Comparison of ENCODE assay signal across 1 cellular context in the genomic region with DNA sequence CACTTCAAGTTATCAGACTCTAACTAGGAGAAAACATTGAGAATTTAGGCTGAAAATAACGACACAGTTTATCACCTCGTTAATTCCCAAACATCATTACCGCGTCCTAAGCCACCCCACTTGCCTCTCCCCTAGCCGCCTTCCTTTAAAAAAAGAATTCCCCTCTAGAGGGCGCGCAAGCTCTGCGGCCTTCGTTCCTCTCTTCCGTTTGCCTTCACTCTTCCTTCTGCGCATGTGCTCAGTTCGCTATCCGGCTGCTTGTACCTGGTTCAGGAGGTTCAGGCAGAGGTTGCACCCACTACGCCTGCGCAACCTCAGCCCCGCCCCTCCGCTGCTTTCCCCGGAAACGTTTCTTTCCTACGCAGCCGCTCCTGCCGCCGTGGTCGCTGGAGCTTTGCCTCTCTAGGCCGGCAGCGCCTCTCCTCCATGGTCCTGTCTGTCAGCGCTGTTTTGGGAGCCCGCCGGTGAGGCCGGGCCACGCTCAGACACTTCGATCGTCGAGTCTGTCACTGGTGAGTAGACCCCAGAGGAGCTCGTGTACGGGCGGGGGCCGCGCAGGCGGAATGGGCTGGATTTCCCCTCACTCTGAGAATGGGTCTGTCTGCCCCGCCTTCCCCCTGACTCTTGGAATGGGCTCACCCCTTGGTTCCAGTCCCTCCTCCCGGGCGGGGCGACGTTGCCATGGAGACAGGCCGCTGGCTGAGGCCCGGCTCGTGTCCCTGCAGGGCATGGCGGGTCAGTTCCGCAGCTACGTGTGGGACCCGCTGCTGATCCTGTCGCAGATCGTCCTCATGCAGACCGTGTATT.
TF ChIP-seq lines count a peak whose summit lies in the region.

A gene (plus strand): TSS at position 353 of the 807 bp plus-strand sequence. CDS start 376 bp downstream, at position 729.

TF ChIP-seq in K562, 482 proteins besides CTCF, POLR2A, EP300 and RAD21 (continued from another document and continues in another):
- TF ChIP-seq, protein P1, sequence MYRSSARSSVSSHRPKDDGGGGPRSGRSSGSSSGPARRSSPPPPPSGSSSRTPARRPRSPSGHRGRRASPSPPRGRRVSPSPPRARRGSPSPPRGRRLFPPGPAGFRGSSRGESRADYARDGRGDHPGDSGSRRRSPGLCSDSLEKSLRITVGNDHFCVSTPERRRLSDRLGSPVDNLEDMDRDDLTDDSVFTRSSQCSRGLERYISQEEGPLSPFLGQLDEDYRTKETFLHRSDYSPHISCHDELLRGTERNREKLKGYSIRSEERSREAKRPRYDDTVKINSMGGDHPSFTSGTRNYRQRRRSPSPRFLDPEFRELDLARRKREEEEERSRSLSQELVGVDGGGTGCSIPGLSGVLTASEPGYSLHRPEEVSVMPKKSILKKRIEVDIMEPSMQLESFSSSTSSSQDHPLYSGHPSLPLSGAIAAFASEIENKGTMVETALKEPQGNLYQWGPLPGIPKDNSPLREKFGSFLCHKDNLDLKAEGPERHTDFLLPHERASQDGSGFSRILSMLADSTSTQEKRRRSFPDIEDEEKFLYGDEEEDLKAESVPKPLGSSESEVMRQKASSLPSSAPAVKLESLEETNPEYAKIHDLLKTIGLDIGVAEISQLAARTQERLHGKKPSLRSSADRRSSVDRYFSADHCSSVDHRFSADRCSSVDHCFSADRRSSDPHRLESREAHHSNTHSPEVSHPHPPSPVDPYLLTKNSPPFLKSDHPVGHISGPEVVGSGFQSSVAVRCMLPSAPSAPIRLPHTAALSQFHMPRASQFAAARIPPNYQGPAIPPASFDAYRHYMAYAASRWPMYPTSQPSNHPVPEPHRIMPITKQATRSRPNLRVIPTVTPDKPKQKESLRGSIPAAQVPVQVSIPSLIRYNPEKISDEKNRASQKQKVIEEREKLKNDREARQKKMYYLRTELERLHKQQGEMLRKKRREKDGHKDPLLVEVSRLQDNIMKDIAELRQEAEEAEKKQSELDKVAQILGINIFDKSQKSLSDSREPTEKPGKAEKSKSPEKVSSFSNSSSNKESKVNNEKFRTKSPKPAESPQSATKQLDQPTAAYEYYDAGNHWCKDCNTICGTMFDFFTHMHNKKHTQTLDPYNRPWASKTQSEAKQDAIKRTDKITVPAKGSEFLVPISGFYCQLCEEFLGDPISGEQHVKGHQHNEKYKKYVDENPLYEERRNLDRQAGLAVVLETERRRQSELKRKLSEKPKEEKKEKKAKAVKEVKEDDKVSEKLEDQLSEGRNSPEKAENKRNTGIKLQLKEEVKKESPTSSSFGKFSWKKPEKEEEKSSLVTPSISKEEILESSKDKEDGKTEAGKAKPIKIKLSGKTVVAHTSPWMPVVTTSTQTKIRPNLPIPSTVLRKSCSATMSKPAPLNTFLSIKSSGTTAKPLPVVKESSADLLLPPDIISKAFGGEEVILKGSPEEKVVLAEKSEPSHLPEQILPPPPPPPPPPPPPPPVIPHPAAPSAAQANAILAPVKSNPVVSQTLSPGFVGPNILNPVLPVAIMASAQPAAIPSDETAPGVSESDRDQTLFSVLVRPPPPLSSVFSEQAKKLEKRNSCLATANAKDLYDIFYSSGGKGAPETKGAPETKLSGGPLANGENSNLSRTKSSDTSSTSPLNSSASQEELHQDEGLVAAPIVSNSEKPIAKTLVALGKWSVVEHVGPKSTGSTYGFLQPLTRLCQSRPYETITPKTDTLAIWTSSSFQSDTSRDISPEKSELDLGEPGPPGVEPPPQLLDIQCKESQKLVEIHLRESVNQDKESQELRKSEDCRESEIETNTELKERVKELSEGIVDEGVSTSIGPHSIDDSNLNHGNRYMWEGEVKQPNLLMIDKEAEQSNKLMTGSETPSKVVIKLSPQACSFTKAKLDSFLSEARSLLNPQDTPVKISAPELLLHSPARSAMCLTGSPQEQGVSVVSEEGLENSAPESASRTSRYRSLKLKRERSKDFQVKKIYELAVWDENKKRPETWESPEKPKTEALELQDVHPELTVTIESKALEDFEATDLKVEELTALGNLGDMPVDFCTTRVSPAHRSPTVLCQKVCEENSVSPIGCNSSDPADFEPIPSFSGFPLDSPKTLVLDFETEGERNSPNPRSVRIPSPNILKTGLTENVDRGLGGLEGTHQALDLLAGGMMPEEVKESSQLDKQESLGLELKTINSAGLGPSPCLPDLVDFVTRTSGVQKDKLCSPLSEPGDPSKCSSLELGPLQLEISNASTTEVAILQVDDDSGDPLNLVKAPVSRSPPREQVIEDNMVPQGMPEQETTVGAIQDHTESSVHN (IDR thresholded peaks at IDR 0.05; ENCODE audit: borderline replicate concordance in 1 of 2, low read depth in 1 of 2): no peak
- no peak for TF ChIP-seq ARHGAP35 (IDR thresholded peaks at IDR 0.05; ENCODE audit: partially characterized antibody)
- TF ChIP-seq ESRRB (CRISPR knock-in tag; IDR thresholded peaks at IDR 0.05; ENCODE audit: borderline replicate concordance): no peak
- peak; percentile 26; the same call in 1 of the 2 replicates for TF ChIP-seq EGR1 (conservative IDR thresholded peaks at IDR 0.05)
- no peak for TF ChIP-seq BRCA1 (IDR thresholded peaks at IDR 0.05)
- TF ChIP-seq BRCA1 (CRISPR knock-in tag; IDR thresholded peaks at IDR 0.05): no peak
- TF ChIP-seq MXI1 (IDR thresholded peaks at IDR 0.05; ENCODE audit: low read depth, low read length): peak; percentile 96
- no peak for TF ChIP-seq ZNF354B (CRISPR knock-in tag; IDR thresholded peaks at IDR 0.05)
- no peak for TF ChIP-seq PHB2 (IDR thresholded peaks at IDR 0.05; ENCODE audit: low read depth)
- TF ChIP-seq ATF7 (IDR thresholded peaks at IDR 0.05): peak; percentile 99
- peak; percentile 83 for TF ChIP-seq TCF7L2 (IDR thresholded peaks at IDR 0.05; ENCODE audit: low read depth, low read length)
- TF ChIP-seq CHD1 (IDR thresholded peaks at IDR 0.05; ENCODE audit: low read length): no peak
- no peak for TF ChIP-seq ZFPM2 (CRISPR knock-in tag; IDR thresholded peaks at IDR 0.05)
- TF ChIP-seq, protein P2, sequence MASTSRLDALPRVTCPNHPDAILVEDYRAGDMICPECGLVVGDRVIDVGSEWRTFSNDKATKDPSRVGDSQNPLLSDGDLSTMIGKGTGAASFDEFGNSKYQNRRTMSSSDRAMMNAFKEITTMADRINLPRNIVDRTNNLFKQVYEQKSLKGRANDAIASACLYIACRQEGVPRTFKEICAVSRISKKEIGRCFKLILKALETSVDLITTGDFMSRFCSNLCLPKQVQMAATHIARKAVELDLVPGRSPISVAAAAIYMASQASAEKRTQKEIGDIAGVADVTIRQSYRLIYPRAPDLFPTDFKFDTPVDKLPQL (IDR thresholded peaks at IDR 0.05; ENCODE audit: extremely low read depth, insufficient read length): no peak
- TF ChIP-seq, protein P3, sequence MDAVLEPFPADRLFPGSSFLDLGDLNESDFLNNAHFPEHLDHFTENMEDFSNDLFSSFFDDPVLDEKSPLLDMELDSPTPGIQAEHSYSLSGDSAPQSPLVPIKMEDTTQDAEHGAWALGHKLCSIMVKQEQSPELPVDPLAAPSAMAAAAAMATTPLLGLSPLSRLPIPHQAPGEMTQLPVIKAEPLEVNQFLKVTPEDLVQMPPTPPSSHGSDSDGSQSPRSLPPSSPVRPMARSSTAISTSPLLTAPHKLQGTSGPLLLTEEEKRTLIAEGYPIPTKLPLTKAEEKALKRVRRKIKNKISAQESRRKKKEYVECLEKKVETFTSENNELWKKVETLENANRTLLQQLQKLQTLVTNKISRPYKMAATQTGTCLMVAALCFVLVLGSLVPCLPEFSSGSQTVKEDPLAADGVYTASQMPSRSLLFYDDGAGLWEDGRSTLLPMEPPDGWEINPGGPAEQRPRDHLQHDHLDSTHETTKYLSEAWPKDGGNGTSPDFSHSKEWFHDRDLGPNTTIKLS (IDR thresholded peaks at IDR 0.05; ENCODE audit: borderline replicate concordance, low read depth): peak; percentile 97
- TF ChIP-seq, protein P4, sequence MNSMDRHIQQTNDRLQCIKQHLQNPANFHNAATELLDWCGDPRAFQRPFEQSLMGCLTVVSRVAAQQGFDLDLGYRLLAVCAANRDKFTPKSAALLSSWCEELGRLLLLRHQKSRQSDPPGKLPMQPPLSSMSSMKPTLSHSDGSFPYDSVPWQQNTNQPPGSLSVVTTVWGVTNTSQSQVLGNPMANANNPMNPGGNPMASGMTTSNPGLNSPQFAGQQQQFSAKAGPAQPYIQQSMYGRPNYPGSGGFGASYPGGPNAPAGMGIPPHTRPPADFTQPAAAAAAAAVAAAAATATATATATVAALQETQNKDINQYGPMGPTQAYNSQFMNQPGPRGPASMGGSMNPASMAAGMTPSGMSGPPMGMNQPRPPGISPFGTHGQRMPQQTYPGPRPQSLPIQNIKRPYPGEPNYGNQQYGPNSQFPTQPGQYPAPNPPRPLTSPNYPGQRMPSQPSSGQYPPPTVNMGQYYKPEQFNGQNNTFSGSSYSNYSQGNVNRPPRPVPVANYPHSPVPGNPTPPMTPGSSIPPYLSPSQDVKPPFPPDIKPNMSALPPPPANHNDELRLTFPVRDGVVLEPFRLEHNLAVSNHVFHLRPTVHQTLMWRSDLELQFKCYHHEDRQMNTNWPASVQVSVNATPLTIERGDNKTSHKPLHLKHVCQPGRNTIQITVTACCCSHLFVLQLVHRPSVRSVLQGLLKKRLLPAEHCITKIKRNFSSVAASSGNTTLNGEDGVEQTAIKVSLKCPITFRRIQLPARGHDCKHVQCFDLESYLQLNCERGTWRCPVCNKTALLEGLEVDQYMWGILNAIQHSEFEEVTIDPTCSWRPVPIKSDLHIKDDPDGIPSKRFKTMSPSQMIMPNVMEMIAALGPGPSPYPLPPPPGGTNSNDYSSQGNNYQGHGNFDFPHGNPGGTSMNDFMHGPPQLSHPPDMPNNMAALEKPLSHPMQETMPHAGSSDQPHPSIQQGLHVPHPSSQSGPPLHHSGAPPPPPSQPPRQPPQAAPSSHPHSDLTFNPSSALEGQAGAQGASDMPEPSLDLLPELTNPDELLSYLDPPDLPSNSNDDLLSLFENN (IDR thresholded peaks at IDR 0.05; ENCODE audit: low read depth in 2 of 2, low read length in 2 of 2): peak; percentile 1 to 26; a peak in 1 of 4 replicates
- TF ChIP-seq PHF20 (IDR thresholded peaks at IDR 0.05; ENCODE audit: partially characterized antibody): peak; percentile 59
- TF ChIP-seq CCNT2 (IDR thresholded peaks at IDR 0.05; ENCODE audit: borderline replicate concordance, extremely low read depth, insufficient read length, low read depth, low read length): peak; percentile 69
- TF ChIP-seq SMAD1 (IDR thresholded peaks at IDR 0.05; ENCODE audit: low read depth, low read length, partially characterized antibody): no peak
- TF ChIP-seq, protein P5, sequence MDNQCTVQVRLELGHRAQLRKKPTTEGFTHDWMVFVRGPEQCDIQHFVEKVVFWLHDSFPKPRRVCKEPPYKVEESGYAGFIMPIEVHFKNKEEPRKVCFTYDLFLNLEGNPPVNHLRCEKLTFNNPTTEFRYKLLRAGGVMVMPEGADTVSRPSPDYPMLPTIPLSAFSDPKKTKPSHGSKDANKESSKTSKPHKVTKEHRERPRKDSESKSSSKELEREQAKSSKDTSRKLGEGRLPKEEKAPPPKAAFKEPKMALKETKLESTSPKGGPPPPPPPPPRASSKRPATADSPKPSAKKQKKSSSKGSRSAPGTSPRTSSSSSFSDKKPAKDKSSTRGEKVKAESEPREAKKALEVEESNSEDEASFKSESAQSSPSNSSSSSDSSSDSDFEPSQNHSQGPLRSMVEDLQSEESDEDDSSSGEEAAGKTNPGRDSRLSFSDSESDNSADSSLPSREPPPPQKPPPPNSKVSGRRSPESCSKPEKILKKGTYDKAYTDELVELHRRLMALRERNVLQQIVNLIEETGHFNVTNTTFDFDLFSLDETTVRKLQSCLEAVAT (IDR thresholded peaks at IDR 0.05): peak in 1 of 2 experiments; percentile 9; a peak in 1 of 4 replicates
- TF ChIP-seq, protein P6, sequence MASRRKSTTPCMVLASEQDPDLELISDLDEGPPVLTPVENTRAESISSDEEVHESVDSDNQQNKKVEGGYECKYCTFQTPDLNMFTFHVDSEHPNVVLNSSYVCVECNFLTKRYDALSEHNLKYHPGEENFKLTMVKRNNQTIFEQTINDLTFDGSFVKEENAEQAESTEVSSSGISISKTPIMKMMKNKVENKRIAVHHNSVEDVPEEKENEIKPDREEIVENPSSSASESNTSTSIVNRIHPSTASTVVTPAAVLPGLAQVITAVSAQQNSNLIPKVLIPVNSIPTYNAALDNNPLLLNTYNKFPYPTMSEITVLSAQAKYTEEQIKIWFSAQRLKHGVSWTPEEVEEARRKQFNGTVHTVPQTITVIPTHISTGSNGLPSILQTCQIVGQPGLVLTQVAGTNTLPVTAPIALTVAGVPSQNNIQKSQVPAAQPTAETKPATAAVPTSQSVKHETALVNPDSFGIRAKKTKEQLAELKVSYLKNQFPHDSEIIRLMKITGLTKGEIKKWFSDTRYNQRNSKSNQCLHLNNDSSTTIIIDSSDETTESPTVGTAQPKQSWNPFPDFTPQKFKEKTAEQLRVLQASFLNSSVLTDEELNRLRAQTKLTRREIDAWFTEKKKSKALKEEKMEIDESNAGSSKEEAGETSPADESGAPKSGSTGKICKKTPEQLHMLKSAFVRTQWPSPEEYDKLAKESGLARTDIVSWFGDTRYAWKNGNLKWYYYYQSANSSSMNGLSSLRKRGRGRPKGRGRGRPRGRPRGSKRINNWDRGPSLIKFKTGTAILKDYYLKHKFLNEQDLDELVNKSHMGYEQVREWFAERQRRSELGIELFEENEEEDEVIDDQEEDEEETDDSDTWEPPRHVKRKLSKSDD (conservative IDR thresholded peaks at IDR 0.05; ENCODE audit: low read length): no peak
- TF ChIP-seq ZNF347 (CRISPR knock-in tag; IDR thresholded peaks at IDR 0.05; ENCODE audit: low read depth): no peak
- TF ChIP-seq, protein P7, sequence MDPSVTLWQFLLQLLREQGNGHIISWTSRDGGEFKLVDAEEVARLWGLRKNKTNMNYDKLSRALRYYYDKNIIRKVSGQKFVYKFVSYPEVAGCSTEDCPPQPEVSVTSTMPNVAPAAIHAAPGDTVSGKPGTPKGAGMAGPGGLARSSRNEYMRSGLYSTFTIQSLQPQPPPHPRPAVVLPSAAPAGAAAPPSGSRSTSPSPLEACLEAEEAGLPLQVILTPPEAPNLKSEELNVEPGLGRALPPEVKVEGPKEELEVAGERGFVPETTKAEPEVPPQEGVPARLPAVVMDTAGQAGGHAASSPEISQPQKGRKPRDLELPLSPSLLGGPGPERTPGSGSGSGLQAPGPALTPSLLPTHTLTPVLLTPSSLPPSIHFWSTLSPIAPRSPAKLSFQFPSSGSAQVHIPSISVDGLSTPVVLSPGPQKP (CRISPR knock-in tag; IDR thresholded peaks at IDR 0.05): no peak
- TF ChIP-seq ZNF668 (CRISPR knock-in tag; IDR thresholded peaks at IDR 0.05): no peak
- peak; percentile 49 for TF ChIP-seq SOX6 (IDR thresholded peaks at IDR 0.05)
- TF ChIP-seq TEAD1 (CRISPR knock-in tag; IDR thresholded peaks at IDR 0.05): 0 out of 4 replicates have a peak, but pooled peaks of 1 of the 2 experiments have one; percentile 31
- peak; percentile 84; the same call in 1 of the 2 replicates for TF ChIP-seq ELF2 (CRISPR knock-in tag; IDR thresholded peaks at IDR 0.05)
- TF ChIP-seq ARID1B (IDR thresholded peaks at IDR 0.05): peak; percentile 42; the same call in 1 of the 2 replicates
- TF ChIP-seq HEY1 (CRISPR knock-in tag; IDR thresholded peaks at IDR 0.05; ENCODE audit: borderline replicate concordance): no peak
- TF ChIP-seq MEIS2 (IDR thresholded peaks at IDR 0.05; ENCODE audit: partially characterized antibody): peak; percentile 96
- TF ChIP-seq RB1 (IDR thresholded peaks at IDR 0.05; ENCODE audit: low read depth): peak; percentile 68; the same call in 1 of the 2 replicates
- TF ChIP-seq KDM4B (IDR thresholded peaks at IDR 0.05; ENCODE audit: borderline replicate concordance in 2 of 2, low read depth in 1 of 2): peak in 1 of 2 experiments; percentile 88; a peak in 2 of 4 replicates
- peak; percentile 75 for TF ChIP-seq ETV1 (tag; conservative IDR thresholded peaks at IDR 0.05; ENCODE audit: low read depth)
- no peak for TF ChIP-seq RFX7 (CRISPR knock-in tag; IDR thresholded peaks at IDR 0.05)
- TF ChIP-seq TCF7 (IDR thresholded peaks at IDR 0.05; ENCODE audit: borderline replicate concordance): no peak
- TF ChIP-seq BHLHE40 (IDR thresholded peaks at IDR 0.05; ENCODE audit: low read length): peak; percentile 78
